In genomic region chr2:214217599-214217998, GRCh38 we compare ENCODE assay signal across 24 cellular contexts.
"Had no signal": no experiment of that assay in that cellular context is flagged by ENCODE, and none has a peak within 500 bp of the region (broad histone marks: within the 10 kb centered on the region; RNA-seq: fewer than 3 reads in every experiment).

No MANE protein-coding gene starts in this region.

- H3K27ac ChIP-seq: dorsolateral prefrontal cortex, esophagus squamous epithelium, heart right ventricle, left lung, pancreas, psoas muscle, right atrium auricular region had no signal

- DNase-seq: activated B cell treated with CpG ODN at 0.5 μM for 24 hours; activated CD4-positive, alpha-beta T cell treated with anti-CD3 and anti-CD28 coated beads for 4 hours; activated CD4-positive, alpha-beta T cell treated with anti-CD3 and anti-CD28 coated beads, Interleukin-2, amount 50 U/mL, for 48 hours; activated effector memory CD4-positive, alpha-beta T cell treated with Interleukin-2 at 50 U/mL for 16 hours; activated naive CD4-positive, alpha-beta T cell treated with anti-CD3 and anti-CD28 coated beads for 36 hours; activated T-cell treated with anti-CD3 and anti-CD28 coated beads, Interleukin-2, amount 50 U/mL, for 48 hours; amygdala; dorsolateral prefrontal cortex; effector memory CD8-positive, alpha-beta T cell; esophagus squamous epithelium; heart right ventricle; immature natural killer cell; kidney glomerular epithelial cell; left lung; naive thymus-derived CD4-positive, alpha-beta T cell; pancreas; psoas muscle; stimulated activated CD4-positive, alpha-beta T cell treated with anti-CD3 and anti-CD28 coated beads, Interleukin-4, amount 100 ng/mL, for 4 hours; stimulated activated naive CD8-positive, alpha-beta T cell treated with anti-CD3 and anti-CD28 coated beads, Interleukin-15, Interleukin-2, amounts not matched to agents 100 U/mL and 50 U/mL, for 24 hours; T-helper 9 cell had no signal

- H3K4me1 ChIP-seq: esophagus squamous epithelium, heart right ventricle, left lung, pancreas, psoas muscle, right atrium auricular region had no signal

- FAIRE-seq: colon, endothelial cell of umbilical vein, pancreas had no signal

- H3K4me3 ChIP-seq: dorsolateral prefrontal cortex, esophagus squamous epithelium, heart right ventricle, left lung, lung, pancreas, psoas muscle, right atrium auricular region had no signal

- H3K36me3 ChIP-seq: esophagus squamous epithelium, heart right ventricle, left lung, pancreas, right atrium auricular region had no signal

- H3K27me3 ChIP-seq: dorsolateral prefrontal cortex, esophagus squamous epithelium, heart right ventricle, left lung, pancreas, right atrium auricular region had no signal

- H3K9me3 ChIP-seq: esophagus squamous epithelium, heart right ventricle, left lung, pancreas, psoas muscle, right atrium auricular region had no signal
